12 cellular contexts compared by ENCODE assay signal in genomic region chr21:45153358-45154318, GRCh38.
DNase-seq lines count a peak whose midpoint lies in the region; FAIRE-seq lines count a peak whose summit lies in the region.
"Had no signal": no experiment of that assay in that cellular context is flagged by ENCODE, and none has a peak within 500 bp of the region (broad histone marks: within the 10 kb centered on the region; RNA-seq: fewer than 3 reads in every experiment).

No MANE protein-coding gene starts in this region.

- H3K36me3 ChIP-seq in adipocyte (ENCODE audit: control insufficient read depth, insufficient read depth, low read length, severe bottlenecking) = no peaks in the 10 kb centered on the region

- no peak for FAIRE-seq in RCC 7860 (lab: Jason Lieb, UNC)

- DNase-seq in CD1c-positive myeloid dendritic cell (ENCODE audit: extremely low spot score) (peak; percentile 19), HS-27A (ENCODE audit: low read depth) (peak; percentile 24), adipocyte (ENCODE audit: low read depth) (peak; percentile 55), mucosa of gallbladder (ENCODE audit: low spot score) (peak; percentile 8), NCI-H1092 treated with DMSO at 0.1 percent for 48 hours (lab: John Stamatoyannopoulos, UW) (no peak), SW 1271 (lab: John Stamatoyannopoulos, UW) (no peak), RCC 7860 (ENCODE audit: low spot score) (no peak), NCI-H1930 (lab: John Stamatoyannopoulos, UW) (no peak)
- DNase-seq: DMS79; effector memory CD4-positive, alpha-beta T cell; natural killer cell; stimulated activated naive CD8-positive, alpha-beta T cell treated with anti-CD3 and anti-CD28 coated beads, Interleukin-15, Interleukin-2, amounts not matched to agents 100 U/mL and 50 U/mL, for 24 hours had no signal

- H3K9ac ChIP-seq in adipocyte (ENCODE audit: low read length) = no peak overlapping the region

- no peaks in the 10 kb centered on the region for H3K27me3 ChIP-seq in adipocyte (replicated peaks; ENCODE audit: control insufficient read depth, insufficient read depth, low read length)

- peaks cover 24% of the 10 kb centered on the region for H3K4me1 ChIP-seq in adipocyte (ENCODE audit: control insufficient read depth, insufficient read depth, low read length)

- H3K9me3 ChIP-seq in adipocyte (ENCODE audit: control insufficient read depth, low read length) = no peaks in the 10 kb centered on the region

- H3K4me3 ChIP-seq in adipocyte (ENCODE audit: low read length) = no peak overlapping the region

Comparison
In these comparisons a context has a peak if more than half of its experiments do, and no peak if none do; other contexts are left out.
1. DNase-seq: peak in CD1c-positive myeloid dendritic cell (single experiment), HS-27A (single experiment), adipocyte (single experiment) and mucosa of gallbladder (single experiment); none in NCI-H1092 treated with DMSO at 0.1 percent for 48 hours (single experiment), SW 1271 (0 of 2), RCC 7860 (single experiment) and NCI-H1930 (0 of 2).